Comparison of ENCODE assay signal across 1 cellular context in the genomic region with DNA sequence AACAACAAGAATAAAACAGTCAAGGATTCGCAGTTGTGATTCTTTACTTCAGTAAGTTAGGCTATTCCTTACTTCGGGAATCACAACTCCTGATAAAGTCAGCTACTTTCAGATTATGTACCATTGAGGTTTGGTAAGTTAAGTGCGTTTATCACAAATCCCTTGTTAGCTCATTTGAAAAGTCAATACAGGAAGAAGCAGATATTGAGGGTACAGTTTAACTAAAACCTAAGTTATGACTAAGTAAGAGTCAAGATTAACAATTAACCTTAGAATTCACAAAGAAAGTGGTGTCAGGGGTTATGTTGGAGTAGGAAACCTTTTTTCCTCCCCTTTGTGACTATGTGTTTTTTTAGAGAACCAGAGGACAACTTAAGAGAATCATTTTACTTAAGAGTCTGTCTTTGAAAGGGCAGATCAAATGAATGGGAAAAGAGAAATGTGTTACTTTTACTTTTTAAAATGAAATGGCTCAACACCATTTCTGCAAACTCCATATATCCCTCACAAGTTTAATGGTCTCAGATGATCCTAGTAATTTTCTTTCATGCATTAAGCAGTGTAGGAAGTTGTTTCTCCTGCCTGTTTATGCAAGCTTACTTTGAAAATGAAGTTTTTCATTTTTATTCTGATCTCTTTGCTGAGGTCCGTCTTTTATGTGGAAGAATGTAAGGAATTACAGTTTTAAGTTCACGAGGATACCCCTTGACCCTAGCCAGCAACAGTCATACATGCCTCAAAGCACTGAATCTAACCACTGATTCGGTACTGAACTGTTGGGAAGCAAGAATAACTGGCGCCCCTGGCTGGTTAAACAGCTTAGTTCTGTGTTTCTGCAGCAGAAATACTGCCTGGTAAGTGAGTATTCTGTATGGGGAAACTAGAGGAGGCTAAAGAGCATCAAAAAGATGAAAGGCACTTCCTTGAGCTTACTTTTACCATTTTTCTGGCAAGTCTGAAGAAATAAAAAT.
A peak's percentile ranks its signal among the peaks of the same experiment; 100 is the strongest.
TF ChIP-seq lines count a peak whose summit lies in the region.

No MANE protein-coding gene starts in this region.

TF ChIP-seq in liver, 16 proteins besides CTCF, POLR2A, EP300 and RAD21 (continued from another document):
- TF ChIP-seq, protein P1, sequence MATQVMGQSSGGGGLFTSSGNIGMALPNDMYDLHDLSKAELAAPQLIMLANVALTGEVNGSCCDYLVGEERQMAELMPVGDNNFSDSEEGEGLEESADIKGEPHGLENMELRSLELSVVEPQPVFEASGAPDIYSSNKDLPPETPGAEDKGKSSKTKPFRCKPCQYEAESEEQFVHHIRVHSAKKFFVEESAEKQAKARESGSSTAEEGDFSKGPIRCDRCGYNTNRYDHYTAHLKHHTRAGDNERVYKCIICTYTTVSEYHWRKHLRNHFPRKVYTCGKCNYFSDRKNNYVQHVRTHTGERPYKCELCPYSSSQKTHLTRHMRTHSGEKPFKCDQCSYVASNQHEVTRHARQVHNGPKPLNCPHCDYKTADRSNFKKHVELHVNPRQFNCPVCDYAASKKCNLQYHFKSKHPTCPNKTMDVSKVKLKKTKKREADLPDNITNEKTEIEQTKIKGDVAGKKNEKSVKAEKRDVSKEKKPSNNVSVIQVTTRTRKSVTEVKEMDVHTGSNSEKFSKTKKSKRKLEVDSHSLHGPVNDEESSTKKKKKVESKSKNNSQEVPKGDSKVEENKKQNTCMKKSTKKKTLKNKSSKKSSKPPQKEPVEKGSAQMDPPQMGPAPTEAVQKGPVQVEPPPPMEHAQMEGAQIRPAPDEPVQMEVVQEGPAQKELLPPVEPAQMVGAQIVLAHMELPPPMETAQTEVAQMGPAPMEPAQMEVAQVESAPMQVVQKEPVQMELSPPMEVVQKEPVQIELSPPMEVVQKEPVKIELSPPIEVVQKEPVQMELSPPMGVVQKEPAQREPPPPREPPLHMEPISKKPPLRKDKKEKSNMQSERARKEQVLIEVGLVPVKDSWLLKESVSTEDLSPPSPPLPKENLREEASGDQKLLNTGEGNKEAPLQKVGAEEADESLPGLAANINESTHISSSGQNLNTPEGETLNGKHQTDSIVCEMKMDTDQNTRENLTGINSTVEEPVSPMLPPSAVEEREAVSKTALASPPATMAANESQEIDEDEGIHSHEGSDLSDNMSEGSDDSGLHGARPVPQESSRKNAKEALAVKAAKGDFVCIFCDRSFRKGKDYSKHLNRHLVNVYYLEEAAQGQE (IDR thresholded peaks at IDR 0.05), result no peak
- TF ChIP-seq, protein P2, sequence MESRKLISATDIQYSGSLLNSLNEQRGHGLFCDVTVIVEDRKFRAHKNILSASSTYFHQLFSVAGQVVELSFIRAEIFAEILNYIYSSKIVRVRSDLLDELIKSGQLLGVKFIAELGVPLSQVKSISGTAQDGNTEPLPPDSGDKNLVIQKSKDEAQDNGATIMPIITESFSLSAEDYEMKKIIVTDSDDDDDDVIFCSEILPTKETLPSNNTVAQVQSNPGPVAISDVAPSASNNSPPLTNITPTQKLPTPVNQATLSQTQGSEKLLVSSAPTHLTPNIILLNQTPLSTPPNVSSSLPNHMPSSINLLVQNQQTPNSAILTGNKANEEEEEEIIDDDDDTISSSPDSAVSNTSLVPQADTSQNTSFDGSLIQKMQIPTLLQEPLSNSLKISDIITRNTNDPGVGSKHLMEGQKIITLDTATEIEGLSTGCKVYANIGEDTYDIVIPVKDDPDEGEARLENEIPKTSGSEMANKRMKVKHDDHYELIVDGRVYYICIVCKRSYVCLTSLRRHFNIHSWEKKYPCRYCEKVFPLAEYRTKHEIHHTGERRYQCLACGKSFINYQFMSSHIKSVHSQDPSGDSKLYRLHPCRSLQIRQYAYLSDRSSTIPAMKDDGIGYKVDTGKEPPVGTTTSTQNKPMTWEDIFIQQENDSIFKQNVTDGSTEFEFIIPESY (IDR thresholded peaks at IDR 0.05), result no peak
- no peak for TF ChIP-seq EGR1 (IDR thresholded peaks at IDR 0.05; ENCODE audit: low read depth in 2 of 2)
- TF ChIP-seq, protein P3, sequence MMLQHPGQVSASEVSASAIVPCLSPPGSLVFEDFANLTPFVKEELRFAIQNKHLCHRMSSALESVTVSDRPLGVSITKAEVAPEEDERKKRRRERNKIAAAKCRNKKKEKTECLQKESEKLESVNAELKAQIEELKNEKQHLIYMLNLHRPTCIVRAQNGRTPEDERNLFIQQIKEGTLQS (IDR thresholded peaks at IDR 0.05), result no peak
- TF ChIP-seq, protein P4, sequence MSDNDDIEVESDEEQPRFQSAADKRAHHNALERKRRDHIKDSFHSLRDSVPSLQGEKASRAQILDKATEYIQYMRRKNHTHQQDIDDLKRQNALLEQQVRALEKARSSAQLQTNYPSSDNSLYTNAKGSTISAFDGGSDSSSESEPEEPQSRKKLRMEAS (IDR thresholded peaks at IDR 0.05), result no peak
- no peak for TF ChIP-seq YY1 (IDR thresholded peaks at IDR 0.05)
- TF ChIP-seq HNF4A (conservative IDR thresholded peaks at IDR 0.05), result peak in 1 of 2 donors; percentile 1
- peak in 1 of 2 donors; percentile 25 for TF ChIP-seq RXRA (IDR thresholded peaks at IDR 0.05)
